ENCODE assay signal across 2 cellular contexts in genomic region chr11:75164318-75164827, GRCh38.
TF ChIP-seq lines count a peak whose summit lies in the region.

No MANE protein-coding gene starts in this region.

TF ChIP-seq in GM23338, 12 proteins besides CTCF, POLR2A, EP300 and RAD21:
- TF ChIP-seq CREB1 (CRISPR knock-in tag; IDR thresholded peaks at IDR 0.05; ENCODE audit: low read depth) (no peak), STAT1 (IDR thresholded peaks at IDR 0.05; ENCODE audit: unreplicated experiment) (no peak), REST (IDR thresholded peaks at IDR 0.05; ENCODE audit: unreplicated experiment) (no peak), ZNF331 (CRISPR knock-in tag; IDR thresholded peaks at IDR 0.05; ENCODE audit: low read depth) (no peak), EZH2 (IDR thresholded peaks at IDR 0.05; ENCODE audit: low read depth, unreplicated experiment) (no peak), EZH2phosphoT487 (IDR thresholded peaks at IDR 0.05; ENCODE audit: unreplicated experiment) (no peak), NANOG (IDR thresholded peaks at IDR 0.05; ENCODE audit: borderline replicate concordance) (no peak), POLR2AphosphoS5 (IDR thresholded peaks at IDR 0.05; ENCODE audit: low read depth) (no peak), ZNF114 (CRISPR knock-in tag; IDR thresholded peaks at IDR 0.05) (no peak), JUNB (IDR thresholded peaks at IDR 0.05; ENCODE audit: unreplicated experiment) (no peak)
- TF ChIP-seq, protein P1, sequence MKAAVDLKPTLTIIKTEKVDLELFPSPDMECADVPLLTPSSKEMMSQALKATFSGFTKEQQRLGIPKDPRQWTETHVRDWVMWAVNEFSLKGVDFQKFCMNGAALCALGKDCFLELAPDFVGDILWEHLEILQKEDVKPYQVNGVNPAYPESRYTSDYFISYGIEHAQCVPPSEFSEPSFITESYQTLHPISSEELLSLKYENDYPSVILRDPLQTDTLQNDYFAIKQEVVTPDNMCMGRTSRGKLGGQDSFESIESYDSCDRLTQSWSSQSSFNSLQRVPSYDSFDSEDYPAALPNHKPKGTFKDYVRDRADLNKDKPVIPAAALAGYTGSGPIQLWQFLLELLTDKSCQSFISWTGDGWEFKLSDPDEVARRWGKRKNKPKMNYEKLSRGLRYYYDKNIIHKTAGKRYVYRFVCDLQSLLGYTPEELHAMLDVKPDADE (IDR thresholded peaks at IDR 0.05): no peak
- TF ChIP-seq, protein P2, sequence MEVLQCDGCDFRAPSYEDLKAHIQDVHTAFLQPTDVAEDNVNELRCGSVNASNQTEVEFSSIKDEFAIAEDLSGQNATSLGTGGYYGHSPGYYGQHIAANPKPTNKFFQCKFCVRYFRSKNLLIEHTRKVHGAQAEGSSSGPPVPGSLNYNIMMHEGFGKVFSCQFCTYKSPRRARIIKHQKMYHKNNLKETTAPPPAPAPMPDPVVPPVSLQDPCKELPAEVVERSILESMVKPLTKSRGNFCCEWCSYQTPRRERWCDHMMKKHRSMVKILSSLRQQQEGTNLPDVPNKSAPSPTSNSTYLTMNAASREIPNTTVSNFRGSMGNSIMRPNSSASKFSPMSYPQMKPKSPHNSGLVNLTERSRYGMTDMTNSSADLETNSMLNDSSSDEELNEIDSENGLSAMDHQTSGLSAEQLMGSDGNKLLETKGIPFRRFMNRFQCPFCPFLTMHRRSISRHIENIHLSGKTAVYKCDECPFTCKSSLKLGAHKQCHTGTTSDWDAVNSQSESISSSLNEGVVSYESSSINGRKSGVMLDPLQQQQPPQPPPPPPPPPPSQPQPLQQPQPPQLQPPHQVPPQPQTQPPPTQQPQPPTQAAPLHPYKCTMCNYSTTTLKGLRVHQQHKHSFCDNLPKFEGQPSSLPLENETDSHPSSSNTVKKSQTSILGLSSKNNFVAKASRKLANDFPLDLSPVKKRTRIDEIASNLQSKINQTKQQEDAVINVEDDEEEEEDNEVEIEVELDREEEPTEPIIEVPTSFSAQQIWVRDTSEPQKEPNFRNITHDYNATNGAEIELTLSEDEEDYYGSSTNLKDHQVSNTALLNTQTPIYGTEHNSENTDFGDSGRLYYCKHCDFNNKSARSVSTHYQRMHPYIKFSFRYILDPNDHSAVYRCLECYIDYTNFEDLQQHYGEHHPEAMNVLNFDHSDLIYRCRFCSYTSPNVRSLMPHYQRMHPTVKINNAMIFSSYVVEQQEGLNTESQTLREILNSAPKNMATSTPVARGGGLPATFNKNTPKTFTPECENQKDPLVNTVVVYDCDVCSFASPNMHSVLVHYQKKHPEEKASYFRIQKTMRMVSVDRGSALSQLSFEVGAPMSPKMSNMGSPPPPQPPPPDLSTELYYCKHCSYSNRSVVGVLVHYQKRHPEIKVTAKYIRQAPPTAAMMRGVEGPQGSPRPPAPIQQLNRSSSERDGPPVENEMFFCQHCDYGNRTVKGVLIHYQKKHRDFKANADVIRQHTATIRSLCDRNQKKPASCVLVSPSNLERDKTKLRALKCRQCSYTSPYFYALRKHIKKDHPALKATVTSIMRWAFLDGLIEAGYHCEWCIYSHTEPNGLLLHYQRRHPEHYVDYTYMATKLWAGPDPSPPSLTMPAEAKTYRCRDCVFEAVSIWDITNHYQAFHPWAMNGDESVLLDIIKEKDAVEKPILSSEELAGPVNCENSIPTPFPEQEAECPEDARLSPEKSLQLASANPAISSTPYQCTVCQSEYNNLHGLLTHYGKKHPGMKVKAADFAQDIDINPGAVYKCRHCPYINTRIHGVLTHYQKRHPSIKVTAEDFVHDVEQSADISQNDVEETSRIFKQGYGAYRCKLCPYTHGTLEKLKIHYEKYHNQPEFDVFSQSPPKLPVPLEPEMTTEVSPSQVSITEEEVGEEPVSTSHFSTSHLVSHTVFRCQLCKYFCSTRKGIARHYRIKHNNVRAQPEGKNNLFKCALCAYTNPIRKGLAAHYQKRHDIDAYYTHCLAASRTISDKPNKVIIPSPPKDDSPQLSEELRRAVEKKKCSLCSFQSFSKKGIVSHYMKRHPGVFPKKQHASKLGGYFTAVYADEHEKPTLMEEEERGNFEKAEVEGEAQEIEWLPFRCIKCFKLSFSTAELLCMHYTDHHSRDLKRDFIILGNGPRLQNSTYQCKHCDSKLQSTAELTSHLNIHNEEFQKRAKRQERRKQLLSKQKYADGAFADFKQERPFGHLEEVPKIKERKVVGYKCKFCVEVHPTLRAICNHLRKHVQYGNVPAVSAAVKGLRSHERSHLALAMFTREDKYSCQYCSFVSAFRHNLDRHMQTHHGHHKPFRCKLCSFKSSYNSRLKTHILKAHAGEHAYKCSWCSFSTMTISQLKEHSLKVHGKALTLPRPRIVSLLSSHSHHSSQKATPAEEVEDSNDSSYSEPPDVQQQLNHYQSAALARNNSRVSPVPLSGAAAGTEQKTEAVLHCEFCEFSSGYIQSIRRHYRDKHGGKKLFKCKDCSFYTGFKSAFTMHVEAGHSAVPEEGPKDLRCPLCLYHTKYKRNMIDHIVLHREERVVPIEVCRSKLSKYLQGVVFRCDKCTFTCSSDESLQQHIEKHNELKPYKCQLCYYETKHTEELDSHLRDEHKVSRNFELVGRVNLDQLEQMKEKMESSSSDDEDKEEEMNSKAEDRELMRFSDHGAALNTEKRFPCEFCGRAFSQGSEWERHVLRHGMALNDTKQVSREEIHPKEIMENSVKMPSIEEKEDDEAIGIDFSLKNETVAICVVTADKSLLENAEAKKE (CRISPR knock-in tag; IDR thresholded peaks at IDR 0.05): no peak
TF ChIP-seq in GM23338: peak in this region for 0.

TF ChIP-seq in HepG2, 621 proteins besides CTCF, POLR2A, EP300 and RAD21 (continues in another document):
- TF ChIP-seq ZBTB33 (CRISPR knock-in tag; IDR thresholded peaks at IDR 0.05): peak; percentile 52; the same call in 1 of the 2 replicates
- no peak for TF ChIP-seq SPEN (CRISPR knock-in tag; IDR thresholded peaks at IDR 0.05; ENCODE audit: low read depth)
- peak; percentile 15; the same call in 1 of the 2 replicates for TF ChIP-seq JUN (CRISPR knock-in tag; IDR thresholded peaks at IDR 0.05)
- 0 out of 2 replicates have a peak, but pooled peaks have one; percentile 22 for TF ChIP-seq ARNTL (CRISPR knock-in tag; IDR thresholded peaks at IDR 0.05)
- 0 out of 2 replicates have a peak, but pooled peaks have one; percentile 43 for TF ChIP-seq SP5 (CRISPR knock-in tag; IDR thresholded peaks at IDR 0.05; ENCODE audit: borderline replicate concordance, low read depth)
- TF ChIP-seq HNF4A (CRISPR knock-in tag; IDR thresholded peaks at IDR 0.05): peak; percentile 62; the same call in 1 of the 2 replicates
- TF ChIP-seq ZBTB46 (CRISPR knock-in tag; IDR thresholded peaks at IDR 0.05; ENCODE audit: borderline replicate concordance): peak; percentile 71; the same call in 1 of the 2 replicates
- TF ChIP-seq ARNT2 (CRISPR knock-in tag; IDR thresholded peaks at IDR 0.05; ENCODE audit: low read depth): 0 out of 2 replicates have a peak, but pooled peaks have one; percentile 21
- 0 out of 2 replicates have a peak, but pooled peaks have one; percentile 15 for TF ChIP-seq KDM3A (CRISPR knock-in tag; IDR thresholded peaks at IDR 0.05; ENCODE audit: low read depth)
- no peak for TF ChIP-seq NR2F6 (IDR thresholded peaks at IDR 0.05)
- TF ChIP-seq NR2F6 (CRISPR knock-in tag; IDR thresholded peaks at IDR 0.05): no peak
- TF ChIP-seq ZNF674 (CRISPR knock-in tag; IDR thresholded peaks at IDR 0.05; ENCODE audit: low read depth): 0 out of 2 replicates have a peak, but pooled peaks have one; percentile 82
- TF ChIP-seq GRHL1 (CRISPR knock-in tag; conservative IDR thresholded peaks at IDR 0.05): no peak
- TF ChIP-seq, protein P3, sequence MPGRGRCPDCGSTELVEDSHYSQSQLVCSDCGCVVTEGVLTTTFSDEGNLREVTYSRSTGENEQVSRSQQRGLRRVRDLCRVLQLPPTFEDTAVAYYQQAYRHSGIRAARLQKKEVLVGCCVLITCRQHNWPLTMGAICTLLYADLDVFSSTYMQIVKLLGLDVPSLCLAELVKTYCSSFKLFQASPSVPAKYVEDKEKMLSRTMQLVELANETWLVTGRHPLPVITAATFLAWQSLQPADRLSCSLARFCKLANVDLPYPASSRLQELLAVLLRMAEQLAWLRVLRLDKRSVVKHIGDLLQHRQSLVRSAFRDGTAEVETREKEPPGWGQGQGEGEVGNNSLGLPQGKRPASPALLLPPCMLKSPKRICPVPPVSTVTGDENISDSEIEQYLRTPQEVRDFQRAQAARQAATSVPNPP (CRISPR knock-in tag; IDR thresholded peaks at IDR 0.05): no peak
- TF ChIP-seq HDAC2 (CRISPR knock-in tag; IDR thresholded peaks at IDR 0.05): no peak
- peak; percentile 44; the same call in 1 of the 2 replicates for TF ChIP-seq ZNF263 (CRISPR knock-in tag; IDR thresholded peaks at IDR 0.05)
- TF ChIP-seq HNF4G (IDR thresholded peaks at IDR 0.05; ENCODE audit: borderline replicate concordance, low read depth, low read length): peak; percentile 66; the same call in 1 of the 2 replicates
- TF ChIP-seq HNF4G (CRISPR knock-in tag; IDR thresholded peaks at IDR 0.05; ENCODE audit: borderline replicate concordance, low read depth): 0 out of 2 replicates have a peak, but pooled peaks have one; percentile 3
- TF ChIP-seq, protein P4, sequence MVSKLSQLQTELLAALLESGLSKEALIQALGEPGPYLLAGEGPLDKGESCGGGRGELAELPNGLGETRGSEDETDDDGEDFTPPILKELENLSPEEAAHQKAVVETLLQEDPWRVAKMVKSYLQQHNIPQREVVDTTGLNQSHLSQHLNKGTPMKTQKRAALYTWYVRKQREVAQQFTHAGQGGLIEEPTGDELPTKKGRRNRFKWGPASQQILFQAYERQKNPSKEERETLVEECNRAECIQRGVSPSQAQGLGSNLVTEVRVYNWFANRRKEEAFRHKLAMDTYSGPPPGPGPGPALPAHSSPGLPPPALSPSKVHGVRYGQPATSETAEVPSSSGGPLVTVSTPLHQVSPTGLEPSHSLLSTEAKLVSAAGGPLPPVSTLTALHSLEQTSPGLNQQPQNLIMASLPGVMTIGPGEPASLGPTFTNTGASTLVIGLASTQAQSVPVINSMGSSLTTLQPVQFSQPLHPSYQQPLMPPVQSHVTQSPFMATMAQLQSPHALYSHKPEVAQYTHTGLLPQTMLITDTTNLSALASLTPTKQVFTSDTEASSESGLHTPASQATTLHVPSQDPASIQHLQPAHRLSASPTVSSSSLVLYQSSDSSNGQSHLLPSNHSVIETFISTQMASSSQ (IDR thresholded peaks at IDR 0.05; ENCODE audit: low read depth): no peak
- TF ChIP-seq, protein P4 (CRISPR knock-in tag; IDR thresholded peaks at IDR 0.05; ENCODE audit: borderline replicate concordance): 0 out of 2 replicates have a peak, but pooled peaks have one; percentile 33
- TF ChIP-seq, protein P5, sequence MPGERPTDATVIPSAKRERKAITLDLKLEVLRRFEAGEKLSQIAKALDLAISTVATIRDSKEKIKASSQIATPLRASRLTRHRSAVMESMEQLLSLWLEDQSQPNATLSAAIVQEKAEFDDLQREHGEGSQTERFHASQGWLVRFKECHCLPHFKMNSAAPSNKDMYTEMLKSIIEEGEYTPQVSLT (CRISPR knock-in tag; IDR thresholded peaks at IDR 0.05; ENCODE audit: borderline replicate concordance, low read depth): no peak
- TF ChIP-seq YEATS4 (CRISPR knock-in tag; IDR thresholded peaks at IDR 0.05; ENCODE audit: borderline replicate concordance): no peak
- TF ChIP-seq ZNF510 (CRISPR knock-in tag; IDR thresholded peaks at IDR 0.05; ENCODE audit: low read depth): peak; percentile 52; the same call in 1 of the 2 replicates
